In genomic region chr4:174592256-174592984, GRCh38 we compare ENCODE assay signal across 30 cellular contexts.
DNase-seq lines count a peak whose midpoint lies in the region; ATAC-seq, FAIRE-seq and TF ChIP-seq lines count a peak whose summit lies in the region.
"Had no signal": no experiment of that assay in that cellular context is flagged by ENCODE, and none has a peak within 500 bp of the region (broad histone marks: within the 10 kb centered on the region; RNA-seq: fewer than 3 reads in every experiment).

No MANE protein-coding gene starts in this region.

- H2BK15ac ChIP-seq in mesenchymal stem cell (ENCODE audit: low read depth, poor library complexity, severe bottlenecking), result no peak overlapping the region

- ATAC-seq in K562, result no peak
- ATAC-seq in GM19452 (IDR thresholded peaks at IDR 0.05; ENCODE audit: unreplicated experiment), result no peak
- ATAC-seq: HepG2, Panc1 had no signal

- no peak overlapping the region for H2AK5ac ChIP-seq in mesenchymal stem cell (ENCODE audit: low read length, severe bottlenecking)

- H3K9me3 ChIP-seq in BLaER1 treated with 17β-estradiol and CSF1 and Interleukin-3, amounts not matched to agents 10 nM and 100 nM (replicated peaks in 1 of 11), result no peaks in the 10 kb centered on the region; a peak in 1 of 22 replicates
- H3K9me3 ChIP-seq in K562 (replicated peaks; ENCODE audit: control insufficient read depth, insufficient read depth, low read depth, low read length), result no peaks in the 10 kb centered on the region
- H3K9me3 ChIP-seq in mesenchymal stem cell (ENCODE audit: control insufficient read depth, low read length), result no peaks in the 10 kb centered on the region
- H3K9me3 ChIP-seq: BE2C, ovary, upper lobe of left lung had no signal

- H3K4ac ChIP-seq in mesenchymal stem cell (ENCODE audit: low read depth in 1 of 2, low read length in 2 of 2), result no peak overlapping the region

- H2AFZ ChIP-seq in K562 (ENCODE audit: low read depth, low read length) (no peak overlapping the region; the same call in 1 of the 2 replicates), mesenchymal stem cell (ENCODE audit: low read depth, low read length) (no peak overlapping the region)

- CTCF ChIA-PET in K562 (lab: Yijun Ruan, JAX; ENCODE audit: low intra/inter-chr PET ratio), result no interaction called here

- H3K79me1 ChIP-seq in mesenchymal stem cell (replicated peaks; ENCODE audit: low read length, poor library complexity, severe bottlenecking), result no peaks in the 10 kb centered on the region

- H3K18ac ChIP-seq in mesenchymal stem cell (ENCODE audit: low read depth in 1 of 2, low read length in 2 of 2), result peak overlapping the region in 1 of 2 experiments; percentile 28

- H3K23ac ChIP-seq in mesenchymal stem cell (ENCODE audit: low read length in 2 of 2), result no peak overlapping the region

- no peak for TF ChIP-seq RAD21 in K562 (CRISPR knock-in tag; conservative IDR thresholded peaks at IDR 0.05 in 1 of 2, IDR thresholded peaks at IDR 0.05 in 1 of 2)

- peaks cover 0 to 35% (median 25%) of the 10 kb centered on the region in 10 experiments; a peak in 13 of 20 replicates for H3K4me1 ChIP-seq in BLaER1 treated with 17β-estradiol and CSF1 and Interleukin-3, amounts not matched to agents 10 nM and 100 nM
- H3K4me1 ChIP-seq in K562 (replicated peaks in 1 of 2; ENCODE audit: control insufficient read depth in 2 of 2, insufficient read depth in 2 of 2, low read length in 2 of 2), result peaks cover 0 to 4% of the 10 kb centered on the region in 2 experiments; a peak in 2 of 5 replicates
- no peaks in the 10 kb centered on the region for H3K4me1 ChIP-seq in mesenchymal stem cell (ENCODE audit: control insufficient read depth, insufficient read depth, low read depth, low read length)
- H3K4me1 ChIP-seq: BE2C had no signal

- peak overlapping the region in 5 of 11 experiments; percentile 18 to 63 (median 48); a peak in 9 of 22 replicates for H3K27ac ChIP-seq in BLaER1 treated with 17β-estradiol and CSF1 and Interleukin-3, amounts not matched to agents 10 nM and 100 nM
- H3K27ac ChIP-seq in HL-60 (replicated peaks) (peak overlapping the region; percentile 55), K562 (ENCODE audit: extremely low read depth, low read depth, low read length) (peak overlapping the region; percentile 50; the same call in 1 of the 3 replicates), mesenchymal stem cell (ENCODE audit: low read length, poor library complexity, severe bottlenecking) (peak overlapping the region; percentile 49)
- H3K27ac ChIP-seq: ovary had no signal

- H3K27me3 ChIP-seq in BLaER1 treated with 17β-estradiol and CSF1 and Interleukin-3, amounts not matched to agents 10 nM and 100 nM, result no peaks in the 10 kb centered on the region
- H3K27me3 ChIP-seq in HL-60 (ENCODE audit: insufficient read depth, poor library complexity, severe bottlenecking) (no peaks in the 10 kb centered on the region), K562 (ENCODE audit: control insufficient read depth in 2 of 2, insufficient read depth in 2 of 2, low read length in 2 of 2) (no peaks in the 10 kb centered on the region), mesenchymal stem cell (ENCODE audit: control insufficient read depth in 1 of 2, insufficient read depth in 1 of 2, low read length in 2 of 2) (no peaks in the 10 kb centered on the region)
- H3K27me3 ChIP-seq: BE2C, ovary, upper lobe of left lung had no signal

- no peak for TF ChIP-seq POLR2A in K562 (conservative IDR thresholded peaks at IDR 0.05)

- no peak for FAIRE-seq in K562 (lab: Jason Lieb, UNC)
- FAIRE-seq: endothelial cell of umbilical vein, GM19239, HepG2, kidney, TTC549 had no signal

- WGBS in K562 (ENCODE audit: insufficient coverage, low coverage, missing lambda C conversion rate), result 36% methylated on average over 3 of the region's 3 CpGs
- 53% methylated on average over 1 of the region's 3 CpGs for WGBS in mesenchymal stem cell

- H3K36me3 ChIP-seq in BLaER1 treated with 17β-estradiol and CSF1 and Interleukin-3, amounts not matched to agents 10 nM and 100 nM, result no peaks in the 10 kb centered on the region
- H3K36me3 ChIP-seq in K562 (ENCODE audit: control insufficient read depth, insufficient read depth, low read length), result no peaks in the 10 kb centered on the region
- no peaks in the 10 kb centered on the region for H3K36me3 ChIP-seq in mesenchymal stem cell (ENCODE audit: control insufficient read depth in 1 of 2, insufficient read depth in 2 of 2, low read depth in 1 of 2, low read length in 2 of 2)
- H3K36me3 ChIP-seq: BE2C, ovary, upper lobe of left lung had no signal

- H3K9me1 ChIP-seq in K562 (ENCODE audit: control insufficient read depth, insufficient read depth, low read length), result no peaks in the 10 kb centered on the region

- peak overlapping the region in 6 of 11 experiments; percentile 49 to 82 (median 68); a peak in 11 of 22 replicates for H3K4me2 ChIP-seq in BLaER1 treated with 17β-estradiol and CSF1 and Interleukin-3, amounts not matched to agents 10 nM and 100 nM
- H3K4me2 ChIP-seq in K562 (ENCODE audit: insufficient read depth, low read length), result no peak overlapping the region
- no peak overlapping the region for H3K4me2 ChIP-seq in mesenchymal stem cell (ENCODE audit: low read length, poor library complexity, severe bottlenecking)

- no TSS peak for BruUV-seq in K562 (replicated peaks; lab: Mats Ljungman, UMichigan)

- no peak overlapping the region for H3K14ac ChIP-seq in mesenchymal stem cell (ENCODE audit: low read length in 2 of 2)

- H2BK120ac ChIP-seq in mesenchymal stem cell (ENCODE audit: low read depth, low read length), result no peak overlapping the region

- no peak overlapping the region for H2BK12ac ChIP-seq in mesenchymal stem cell (ENCODE audit: low read length in 2 of 2)

- no peak overlapping the region for H4K8ac ChIP-seq in mesenchymal stem cell (ENCODE audit: low read length)

- intact Hi-C loops in K562 (cut with micrococcal nuclease), result no loop called here

- POLR2A ChIA-PET in K562 (lab: Yijun Ruan, JAX), result interaction anchor here (1.0 kb wide), 1 partner anchor 28 kb away, joined by 3 read pairs; no protein-coding TSS in a partner anchor

- no peak for TF ChIP-seq EP300 in K562 (IDR thresholded peaks at IDR 0.05; ENCODE audit: low read length)

- in situ Hi-C loops in K562 (cut with MboI), result no loop called here

- peak overlapping the region in 1 of 11 experiments; percentile 36; a peak in 1 of 22 replicates for H3K9ac ChIP-seq in BLaER1 treated with 17β-estradiol and CSF1 and Interleukin-3, amounts not matched to agents 10 nM and 100 nM
- no peak overlapping the region for H3K9ac ChIP-seq in K562 (ENCODE audit: insufficient read depth in 1 of 2, low read depth in 2 of 2, low read length in 2 of 2)
- H3K9ac ChIP-seq in mesenchymal stem cell (ENCODE audit: low read length), result peak overlapping the region; percentile 70

- no peak overlapping the region for H3K4me3 ChIP-seq in BLaER1 treated with 17β-estradiol and CSF1 and Interleukin-3, amounts not matched to agents 10 nM and 100 nM
- H3K4me3 ChIP-seq in HL-60 (replicated peaks; ENCODE audit: insufficient read depth, low read length) (no peak overlapping the region), K562 (no peak overlapping the region), mesenchymal stem cell (ENCODE audit: insufficient read depth in 1 of 2, low read depth in 1 of 2, low read length in 2 of 2) (no peak overlapping the region)
- H3K4me3 ChIP-seq: ovary, upper lobe of left lung had no signal

- no peak for DNase-seq in HL-60 (ENCODE audit: low read depth in 1 of 2, low spot score in 1 of 2)
- no peak for DNase-seq in K562 (ENCODE audit: extremely low read depth in 1 of 4, low spot score in 3 of 4)
- DNase-seq in mesenchymal stem cell, result no peak
- DNase-seq in NCI-H526 (lab: John Stamatoyannopoulos, UW), result no peak
- no peak for DNase-seq in NCI-H2107 (lab: John Stamatoyannopoulos, UW)
- no peak for DNase-seq in SKM-1 (lab: John Stamatoyannopoulos, UW; ENCODE audit: unreplicated experiment)
- DNase-seq: activated CD4-positive, alpha-beta memory T cell treated with anti-CD3 and anti-CD28 coated beads, Interleukin-2, amount 10 ng/mL, durations not matched to agents 7 days and 5 days; activated CD4-positive, alpha-beta T cell treated with anti-CD3 and anti-CD28 coated beads for 1 hour; activated effector memory CD4-positive, alpha-beta T cell treated with Interleukin-2 at 50 U/mL for 16 hours; BE2C; cerebellar nuclear complex; DMS53; GF-D8; kidney; NCI-H1092; NCI-H1694 treated with DMSO at 0.1 percent for 48 hours; NCI-H2171; NCI-H510A treated with DMSO at 0.1 percent for 48 hours; ovary; retina; SHP77 treated with DMSO at 0.1 percent for 48 hours; stimulated activated CD4-positive, alpha-beta T cell treated with anti-CD3 and anti-CD28 coated beads, Interleukin-2, amount 100 ng/mL, for 48 hours had no signal

- no peaks in the 10 kb centered on the region for H3K79me2 ChIP-seq in K562 (ENCODE audit: control insufficient read depth, insufficient read depth, low read length)

- no peak overlapping the region for H4K91ac ChIP-seq in mesenchymal stem cell (ENCODE audit: low read length)

- H2BK5ac ChIP-seq in mesenchymal stem cell (ENCODE audit: low read depth, low read length, poor library complexity, severe bottlenecking), result no peak overlapping the region

- TF ChIP-seq CTCF in HL-60 (IDR thresholded peaks at IDR 0.05; ENCODE audit: insufficient read depth, low read length) (no peak), K562 (IDR thresholded peaks at IDR 0.05 in 2 of 3, conservative IDR thresholded peaks at IDR 0.05 in 1 of 3; ENCODE audit: insufficient read depth in 2 of 3, low read depth in 1 of 3, low read length in 3 of 3) (no peak)

- H4K20me1 ChIP-seq in BLaER1 treated with 17β-estradiol and CSF1 and Interleukin-3, amounts not matched to agents 10 nM and 100 nM, result no peaks in the 10 kb centered on the region
- H4K20me1 ChIP-seq in K562 (replicated peaks; ENCODE audit: control insufficient read depth, insufficient read depth, low read length), result no peaks in the 10 kb centered on the region

TF ChIP-seq in K562, 482 proteins besides CTCF, POLR2A, EP300 and RAD21:
- TF ChIP-seq ZBTB9 (CRISPR knock-in tag; IDR thresholded peaks at IDR 0.05) (no peak), DACH1 (IDR thresholded peaks at IDR 0.05; ENCODE audit: partially characterized antibody) (peak; percentile 66)
TF ChIP-seq in K562: peak in this region for 1.

Comparison
In these comparisons a context has a peak if more than half of its experiments do, and no peak if none do; other contexts are left out.
1. H3K4me2 ChIP-seq: peak in BLaER1 treated with 17β-estradiol and CSF1 and Interleukin-3, amounts not matched to agents 10 nM and 100 nM (6 of 11); none in K562 (single experiment) and mesenchymal stem cell (single experiment).